ENCODE assay signal across 19 cellular contexts in genomic region chr21:16343776-16344175, GRCh38.
"Had no signal": no experiment of that assay in that cellular context is flagged by ENCODE, and none has a peak within 500 bp of the region (broad histone marks: within the 10 kb centered on the region; RNA-seq: fewer than 3 reads in every experiment).

No MANE protein-coding gene starts in this region.

- H3K4me1 ChIP-seq: esophagus muscularis mucosa, foreskin keratinocyte, gastroesophageal sphincter, heart left ventricle, left lung, lower lobe of right lung had no signal

- H3K27ac ChIP-seq: coronary artery, dorsolateral prefrontal cortex, esophagus muscularis mucosa, foreskin keratinocyte, gastroesophageal sphincter, heart left ventricle, hepatocyte, left lung, lower lobe of right lung had no signal

- ATAC-seq: foreskin keratinocyte, gastroesophageal sphincter, heart left ventricle, left cardiac atrium, left lung, left ventricle myocardium superior, lower lobe of right lung, mucosa of descending colon had no signal

- H3K36me3 ChIP-seq: esophagus muscularis mucosa, gastroesophageal sphincter, heart left ventricle, left lung, lower lobe of right lung had no signal

- DNase-seq: dermis blood vessel endothelial cell; dorsolateral prefrontal cortex; effector CD4-positive, alpha-beta T cell; effector memory CD4-positive, alpha-beta T cell; foreskin keratinocyte; heart left ventricle; hypothalamus; immature natural killer cell; left cardiac atrium; left lung; left ventricle myocardium superior; lower lobe of right lung; mesenchymal stem cell; mucosa of descending colon; naive B cell had no signal

- H2AFZ ChIP-seq: hepatocyte had no signal

- H3K27me3 ChIP-seq: dorsolateral prefrontal cortex, esophagus muscularis mucosa, foreskin keratinocyte, gastroesophageal sphincter, heart left ventricle, hepatocyte, left lung had no signal

- H3K79me2 ChIP-seq: hepatocyte had no signal

- H3K9me3 ChIP-seq: esophagus muscularis mucosa, gastroesophageal sphincter, heart left ventricle, left lung, lower lobe of right lung, mucosa of descending colon had no signal

- H3K4me3 ChIP-seq: coronary artery, dorsolateral prefrontal cortex, esophagus muscularis mucosa, gastroesophageal sphincter, heart left ventricle, hepatocyte, left lung, lower lobe of right lung, mucosa of descending colon had no signal

- H3K4me2 ChIP-seq: hepatocyte had no signal
